ENCODE assay signal across 14 cellular contexts in genomic region chr16:14050297-14051027, GRCh38. TPM values are rescaled to one million over a fixed set of nuclear protein-coding genes. Genes with fewer than 3 reads are reported as not detected.
DNase-seq lines count a peak whose midpoint lies in the region; ATAC-seq and TF ChIP-seq lines count a peak whose summit lies in the region.
"Had no signal": no experiment of that assay in that cellular context is flagged by ENCODE, and none has a peak within 500 bp of the region (broad histone marks: within the 10 kb centered on the region; RNA-seq: fewer than 3 reads in every experiment).

No MANE protein-coding gene starts in this region.

- no peak for TF ChIP-seq CTCF in PC-3 (conservative IDR thresholded peaks at IDR 0.05; ENCODE audit: low read depth, low read length)
- no peak for TF ChIP-seq CTCF in hepatocyte (IDR thresholded peaks at IDR 0.05; ENCODE audit: poor library complexity)
- TF ChIP-seq CTCF in nephron progenitor cell (IDR thresholded peaks at IDR 0.05): no peak
- no peak for TF ChIP-seq CTCF in prostate gland (IDR thresholded peaks at IDR 0.05)

- H3K36me3 Mint-ChIP-seq in nephron progenitor cell (ENCODE audit: low read depth): no peaks in the 10 kb centered on the region
- H3K36me3 Mint-ChIP-seq in activated T-helper 1 cell treated with anti-CD3 and anti-CD28 coated beads, Interleukin-12 subunit alpha, Interleukin-12 subunit beta, Interleukin-2, Interleukin-4 antibody, amounts not matched to agents 30 ng/mL and 10 ng/mL and 1 ng/mL, durations not matched to agents 14 hours and 24 hours and 36 hours (ENCODE audit: low read depth): no peaks in the 10 kb centered on the region

- peaks cover 2% of the 10 kb centered on the region for H3K9me3 Mint-ChIP-seq in nephron progenitor cell
- no peaks in the 10 kb centered on the region for H3K9me3 Mint-ChIP-seq in activated T-helper 1 cell treated with anti-CD3 and anti-CD28 coated beads, Interleukin-12 subunit alpha, Interleukin-12 subunit beta, Interleukin-2, Interleukin-4 antibody, amounts not matched to agents 30 ng/mL and 10 ng/mL and 1 ng/mL, durations not matched to agents 14 hours and 24 hours and 36 hours
- H3K9me3 Mint-ChIP-seq: activated CD4-positive, alpha-beta T cell treated with anti-CD3 and anti-CD28 coated beads, Interleukin-2, amount 10 ng/mL, durations not matched to agents 7 days and 5 days; neural crest cell; T-helper 1 cell treated with Interleukin-12 subunit alpha and Interleukin-12 subunit beta and Interleukin-4 antibody, amounts not matched to agents 30 μg/mL and 1 μg/mL, for 36 hours had no signal

- 27% methylated on average over 10 of the region's 10 CpGs for WGBS in hepatocyte (ENCODE audit: low lambda C conversion rate, missing lambda C conversion rate)
- WGBS in prostate gland: 34% methylated on average over 10 of the region's 10 CpGs

- H3K36me3 ChIP-seq in PC-3 (ENCODE audit: low read depth, low read length) (no peaks in the 10 kb centered on the region), hepatocyte (replicated peaks; ENCODE audit: insufficient read depth, low read depth) (no peaks in the 10 kb centered on the region), prostate gland (no peaks in the 10 kb centered on the region)
- H3K36me3 ChIP-seq: brain microvascular endothelial cell had no signal

- ATAC-seq in PC-3: peak; percentile 46

- no peak for TF ChIP-seq POLR2A in prostate gland (IDR thresholded peaks at IDR 0.05)

- H3K9ac ChIP-seq in PC-3 (ENCODE audit: low read length): no peak overlapping the region

- H3K4me3 Mint-ChIP-seq in nephron progenitor cell: no peak overlapping the region
- H3K4me3 Mint-ChIP-seq in activated T-helper 1 cell treated with anti-CD3 and anti-CD28 coated beads, Interleukin-12 subunit alpha, Interleukin-12 subunit beta, Interleukin-2, Interleukin-4 antibody, amounts not matched to agents 30 ng/mL and 10 ng/mL and 1 ng/mL, durations not matched to agents 14 hours and 24 hours and 36 hours: no peak overlapping the region
- H3K4me3 Mint-ChIP-seq: activated CD4-positive, alpha-beta T cell treated with anti-CD3 and anti-CD28 coated beads, Interleukin-2, amount 10 ng/mL, durations not matched to agents 7 days and 5 days; neural crest cell; T-helper 1 cell treated with Interleukin-12 subunit alpha and Interleukin-12 subunit beta and Interleukin-4 antibody, amounts not matched to agents 30 μg/mL and 1 μg/mL, for 36 hours had no signal

- POLR2A ChIA-PET in PC-3 (lab: Charles Lee; ENCODE audit: unreplicated experiment): no interaction called here

- CTCF ChIA-PET in PC-3 (lab: Charles Lee): no interaction called here

- H3K4me3 ChIP-seq in PC-3 (ENCODE audit: low read length): peak overlapping the region; percentile 44
- no peak overlapping the region for H3K4me3 ChIP-seq in hepatocyte
- H3K4me3 ChIP-seq in prostate gland: no peak overlapping the region

- no peaks in the 10 kb centered on the region for H3K27me3 ChIP-seq in PC-3 (ENCODE audit: low read length)
- H3K27me3 ChIP-seq in hepatocyte: no peaks in the 10 kb centered on the region
- H3K27me3 ChIP-seq in prostate gland (replicated peaks; ENCODE audit: insufficient read depth): no peaks in the 10 kb centered on the region
- H3K27me3 ChIP-seq: brain microvascular endothelial cell had no signal

- H3K27ac ChIP-seq in PC-3 (ENCODE audit: low read length): no peak overlapping the region
- H3K27ac ChIP-seq in hepatocyte: peak overlapping the region; percentile 78
- H3K27ac ChIP-seq in prostate gland: no peak overlapping the region
- H3K27ac ChIP-seq: brain microvascular endothelial cell had no signal

- no peak overlapping the region for H3K27ac Mint-ChIP-seq in nephron progenitor cell
- H3K27ac Mint-ChIP-seq in activated T-helper 1 cell treated with anti-CD3 and anti-CD28 coated beads, Interleukin-12 subunit alpha, Interleukin-12 subunit beta, Interleukin-2, Interleukin-4 antibody, amounts not matched to agents 30 ng/mL and 10 ng/mL and 1 ng/mL, durations not matched to agents 14 hours and 24 hours and 36 hours: no peak overlapping the region
- H3K27ac Mint-ChIP-seq: activated CD4-positive, alpha-beta T cell treated with anti-CD3 and anti-CD28 coated beads, Interleukin-2, amount 10 ng/mL, durations not matched to agents 7 days and 5 days; T-helper 1 cell treated with Interleukin-12 subunit alpha and Interleukin-12 subunit beta and Interleukin-4 antibody, amounts not matched to agents 30 μg/mL and 1 μg/mL, for 36 hours had no signal

- peaks cover 2% of the 10 kb centered on the region for H3K27me3 Mint-ChIP-seq in nephron progenitor cell (ENCODE audit: low read depth, poor library complexity)
- peaks cover 3% of the 10 kb centered on the region for H3K27me3 Mint-ChIP-seq in activated T-helper 1 cell treated with anti-CD3 and anti-CD28 coated beads, Interleukin-12 subunit alpha, Interleukin-12 subunit beta, Interleukin-2, Interleukin-4 antibody, amounts not matched to agents 30 ng/mL and 10 ng/mL and 1 ng/mL, durations not matched to agents 14 hours and 24 hours and 36 hours (ENCODE audit: insufficient read depth)

- no peaks in the 10 kb centered on the region for H4K20me1 ChIP-seq in PC-3 (ENCODE audit: low read length)
- H4K20me1 ChIP-seq in hepatocyte (ENCODE audit: insufficient read depth, poor library complexity, severe bottlenecking): no peaks in the 10 kb centered on the region

- H3K4me1 Mint-ChIP-seq in nephron progenitor cell: peaks cover under 1% of the 10 kb centered on the region
- no peaks in the 10 kb centered on the region for H3K4me1 Mint-ChIP-seq in activated T-helper 1 cell treated with anti-CD3 and anti-CD28 coated beads, Interleukin-12 subunit alpha, Interleukin-12 subunit beta, Interleukin-2, Interleukin-4 antibody, amounts not matched to agents 30 ng/mL and 10 ng/mL and 1 ng/mL, durations not matched to agents 14 hours and 24 hours and 36 hours (ENCODE audit: low read depth)
- H3K4me1 Mint-ChIP-seq: activated CD4-positive, alpha-beta T cell treated with anti-CD3 and anti-CD28 coated beads, Interleukin-2, amount 10 ng/mL, durations not matched to agents 7 days and 5 days; neural crest cell had no signal

- H3K79me2 ChIP-seq in PC-3 (ENCODE audit: low read length): no peaks in the 10 kb centered on the region
- no peaks in the 10 kb centered on the region for H3K79me2 ChIP-seq in hepatocyte

- H2AFZ ChIP-seq in PC-3 (ENCODE audit: low read length) (peak overlapping the region; percentile 87), hepatocyte (peak overlapping the region; percentile 24)

- intact Hi-C loops in PC-3 (cut with micrococcal nuclease): no loop called here
- intact Hi-C loops in activated T-helper 1 cell treated with anti-CD3 and anti-CD28 coated beads, Interleukin-12 subunit alpha, Interleukin-12 subunit beta, Interleukin-2, Interleukin-4 antibody, amounts not matched to agents 30 ng/mL and 10 ng/mL and 1 ng/mL, durations not matched to agents 14 hours and 24 hours and 36 hours (cut with micrococcal nuclease): no loop called here
- intact Hi-C loops in posterior vena cava (cut with DNase I): no loop called here
- intact Hi-C loops in prostate gland (cut with DNase I): no loop called here

- no peaks in the 10 kb centered on the region for H3F3A ChIP-seq in PC-3 (ENCODE audit: low read length, unreplicated experiment)

- DNase-seq in EL (peak; percentile 13), PC-3 (peak; percentile 56), hepatocyte (ENCODE audit: low spot score) (peak; percentile 60), nephron progenitor cell (peak; percentile 22), posterior vena cava (ENCODE audit: low spot score) (no peak), NOMO-1 treated with dmso at 0.1 percent for 144 hours (lab: John Stamatoyannopoulos, UW; ENCODE audit: unreplicated experiment) (no peak), prostate gland (ENCODE audit: low spot score) (no peak)
- DNase-seq in activated T-helper 1 cell treated with anti-CD3 and anti-CD28 coated beads, Interleukin-12 subunit alpha, Interleukin-12 subunit beta, Interleukin-2, Interleukin-4 antibody, amounts not matched to agents 30 ng/mL and 10 ng/mL and 1 ng/mL, durations not matched to agents 14 hours and 24 hours and 36 hours (ENCODE audit: low spot score): no peak
- DNase-seq: activated CD4-positive, alpha-beta T cell treated with anti-CD3 and anti-CD28 coated beads, Interleukin-2, amount 10 ng/mL, durations not matched to agents 7 days and 5 days; brain microvascular endothelial cell; erythroblast; stimulated activated CD4-positive, alpha-beta T cell treated with anti-CD3 and anti-CD28 coated beads, Interleukin-1b, Interleukin-23, amount 100 ng/mL, for 48 hours had no signal

- BruUV-seq in PC-3 (replicated peaks; lab: Mats Ljungman, UMichigan): no TSS peak

- H3K9me2 ChIP-seq in PC-3 (replicated peaks; ENCODE audit: low read length) (no peaks in the 10 kb centered on the region), hepatocyte (replicated peaks; ENCODE audit: insufficient read depth) (no peaks in the 10 kb centered on the region)

- H3K4me1 ChIP-seq in PC-3 (ENCODE audit: insufficient read depth, low read length) (peaks cover 12% of the 10 kb centered on the region), hepatocyte (ENCODE audit: insufficient read depth) (no peaks in the 10 kb centered on the region), prostate gland (replicated peaks) (no peaks in the 10 kb centered on the region)

- H3K9me3 ChIP-seq in PC-3 (ENCODE audit: low read length): no peaks in the 10 kb centered on the region
- H3K9me3 ChIP-seq in hepatocyte (ENCODE audit: low read depth): no peaks in the 10 kb centered on the region
- H3K9me3 ChIP-seq in prostate gland: no peaks in the 10 kb centered on the region

- peak overlapping the region; percentile 72 for H3K4me2 ChIP-seq in PC-3 (ENCODE audit: low read length)
- peak overlapping the region; percentile 51 for H3K4me2 ChIP-seq in hepatocyte

RNA-seq across cellular contexts. Expression of gene MRTFB, which starts 20.7 kb away (rescaled TPM):
- 8.1 and 12.7 TPM in 2 replicates for total RNA-seq in PC-3 (2014; rRNA removed)
- total RNA-seq in hepatocyte: 21.2 and 27.9 TPM in 2 replicates
- polyA plus RNA-seq in hepatocyte: 10.9 and 17.2 TPM in 2 replicates
- 10.4 and 13.5 TPM in 2 replicates for total RNA-seq in activated T-helper 1 cell treated with anti-CD3 and anti-CD28 coated beads, Interleukin-12 subunit alpha, Interleukin-12 subunit beta, Interleukin-2, Interleukin-4 antibody, amounts not matched to agents 30 ng/mL and 10 ng/mL and 1 ng/mL, durations not matched to agents 14 hours and 24 hours and 36 hours
- 10 to 100 TPM; 41.0 to 42.0 TPM for total RNA-seq in posterior vena cava
- total RNA-seq in prostate gland: 100 to 1,000 TPM in 1 of 2 donors, 10 to 100 TPM in 1; 46.5 to 102 TPM

Comparison
In these comparisons a context has a peak if more than half of its experiments do, and no peak if none do; other contexts are left out.
1. DNase-seq: peak in EL (single experiment), PC-3 (single experiment), hepatocyte (single experiment) and nephron progenitor cell (single experiment); none in activated T-helper 1 cell treated with anti-CD3 and anti-CD28 coated beads, Interleukin-12 subunit alpha, Interleukin-12 subunit beta, Interleukin-2, Interleukin-4 antibody, amounts not matched to agents 30 ng/mL and 10 ng/mL and 1 ng/mL, durations not matched to agents 14 hours and 24 hours and 36 hours (single experiment), posterior vena cava (single experiment), NOMO-1 treated with dmso at 0.1 percent for 144 hours (single experiment) and prostate gland (single experiment).